Comparison of ENCODE assay signal across 20 cellular contexts in the genomic region with DNA sequence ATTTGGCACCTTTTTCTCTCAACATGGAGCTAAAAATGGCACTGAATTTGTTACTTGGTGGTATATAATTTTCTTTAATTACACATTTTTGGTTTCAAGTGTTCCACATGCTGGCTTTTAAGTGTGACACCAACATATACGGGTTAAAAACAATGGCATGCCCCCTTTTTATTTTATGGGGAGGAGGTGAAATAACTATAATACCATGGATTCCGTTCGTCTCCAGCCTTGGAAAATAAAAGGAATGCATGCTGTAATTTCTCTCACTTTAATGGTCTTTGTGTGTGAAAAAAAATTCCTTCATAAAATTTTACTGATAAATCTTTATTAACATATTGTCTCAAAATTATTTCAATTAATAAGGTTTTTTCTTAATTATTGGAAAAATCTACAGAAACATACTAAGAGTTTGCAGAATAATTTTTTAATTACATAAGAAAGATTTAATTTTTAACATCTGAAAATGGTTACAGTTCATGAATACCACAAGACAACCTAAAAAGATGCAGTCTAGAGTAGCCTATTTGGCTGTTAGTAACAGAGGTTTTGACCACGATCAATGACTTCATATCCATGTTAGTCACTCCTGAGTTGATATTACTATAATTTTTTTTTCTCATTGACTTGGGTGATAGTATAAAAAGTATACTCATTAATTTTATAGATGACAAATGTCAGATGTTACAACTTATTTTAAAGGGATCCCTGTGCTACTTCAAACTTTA.
DNase-seq lines count a peak whose midpoint lies in the region; ATAC-seq and TF ChIP-seq lines count a peak whose summit lies in the region.
"Had no signal": no experiment of that assay in that cellular context is flagged by ENCODE, and none has a peak within 500 bp of the region (broad histone marks: within the 10 kb centered on the region; RNA-seq: fewer than 3 reads in every experiment).

No MANE protein-coding gene starts in this region.

- H3K4me3 ChIP-seq in ACC112 (ENCODE audit: low read depth, low read length) (no peak overlapping the region), astrocyte of the spinal cord (ENCODE audit: low read depth, low read length) (no peak overlapping the region), mesenchymal stem cell (ENCODE audit: insufficient read depth in 1 of 2, low read depth in 1 of 2, low read length in 2 of 2) (no peak overlapping the region)
- H3K4me3 ChIP-seq: hepatocyte, K562, psoas muscle, vagina had no signal

- peaks cover 21% of the 10 kb centered on the region for H3K9me3 Mint-ChIP-seq in HFFc6
- H3K9me3 Mint-ChIP-seq: activated T-helper 2 cell treated with anti-CD3 and anti-CD28 coated beads, Interferon-gamma antibody, Interleukin-2, Interleukin-4, amounts not matched to agents 10 μg/mL and 5 μg/mL and 100 μg/mL, durations not matched to agents 14 hours and 24 hours and 36 hours had no signal

- H3K36me3 Mint-ChIP-seq in HFFc6 (ENCODE audit: low read depth): peaks cover 33% of the 10 kb centered on the region
- H3K36me3 Mint-ChIP-seq: CD8-positive, alpha-beta memory T cell had no signal

- H3K27ac Mint-ChIP-seq in HFFc6: peak overlapping the region; percentile 95
- H3K27ac Mint-ChIP-seq: activated T-helper 2 cell treated with anti-CD3 and anti-CD28 coated beads, Interferon-gamma antibody, Interleukin-2, Interleukin-4, amounts not matched to agents 10 μg/mL and 5 μg/mL and 100 μg/mL, durations not matched to agents 14 hours and 24 hours and 36 hours; CD8-positive, alpha-beta memory T cell; nephron progenitor cell had no signal

- H2AK5ac ChIP-seq in mesenchymal stem cell (ENCODE audit: low read length, severe bottlenecking): peak overlapping the region; percentile 69

- no peak overlapping the region for H2BK120ac ChIP-seq in mesenchymal stem cell (ENCODE audit: low read depth, low read length)

- H3K4me1 ChIP-seq in ACC112 (ENCODE audit: control insufficient read depth, insufficient read depth, low read length, unreplicated experiment) (peaks cover 20% of the 10 kb centered on the region), mesenchymal stem cell (ENCODE audit: control insufficient read depth, insufficient read depth, low read depth, low read length) (peaks cover 3% of the 10 kb centered on the region)
- H3K4me1 ChIP-seq: vagina had no signal

- in situ Hi-C loops in astrocyte of the spinal cord (cut with HindIII; ENCODE audit: low sequenced_read_pairs): no loop called here

- H4K91ac ChIP-seq in mesenchymal stem cell (ENCODE audit: low read length): no peak overlapping the region

- H4K8ac ChIP-seq in mesenchymal stem cell (ENCODE audit: low read length): peak overlapping the region; percentile 71

- no peaks in the 10 kb centered on the region for H3K36me3 ChIP-seq in ACC112 (ENCODE audit: insufficient read depth, low read length)
- no peaks in the 10 kb centered on the region for H3K36me3 ChIP-seq in mesenchymal stem cell (ENCODE audit: control insufficient read depth in 1 of 2, insufficient read depth in 2 of 2, low read depth in 1 of 2, low read length in 2 of 2)
- H3K36me3 ChIP-seq: vagina had no signal

- peaks cover 8% of the 10 kb centered on the region for H3K9me3 ChIP-seq in mesenchymal stem cell (ENCODE audit: control insufficient read depth, low read length)
- H3K9me3 ChIP-seq: vagina had no signal

- peaks cover 44% of the 10 kb centered on the region for H3K4me1 Mint-ChIP-seq in HFFc6 (ENCODE audit: low read depth)
- H3K4me1 Mint-ChIP-seq: CD8-positive, alpha-beta memory T cell; nephron progenitor cell had no signal

- no peak overlapping the region for H3K14ac ChIP-seq in mesenchymal stem cell (ENCODE audit: low read length in 2 of 2)

- peak overlapping the region; percentile 24 for H2BK5ac ChIP-seq in mesenchymal stem cell (ENCODE audit: low read depth, low read length, poor library complexity, severe bottlenecking)

- H2BK12ac ChIP-seq in mesenchymal stem cell (ENCODE audit: low read length in 2 of 2): no peak overlapping the region

- no peak overlapping the region for H3K9ac ChIP-seq in mesenchymal stem cell (ENCODE audit: low read length)

- H3K4me2 ChIP-seq in mesenchymal stem cell (ENCODE audit: low read length, poor library complexity, severe bottlenecking): peak overlapping the region; percentile 62
- H3K4me2 ChIP-seq: hepatocyte had no signal

- DNase-seq in HFFc6 (peak; percentile 55), astrocyte of the spinal cord (ENCODE audit: low read depth, low spot score) (peak; percentile 56), mesenchymal stem cell (no peak)
- DNase-seq: CD8-positive, alpha-beta memory T cell; cerebellar nuclear complex; effector memory CD4-positive, alpha-beta T cell; NCI-H2029; NCI-H510A; nephron progenitor cell; psoas muscle had no signal

- H3K27ac ChIP-seq in ACC112 (ENCODE audit: low read depth, low read length) (peak overlapping the region; percentile 88), mesenchymal stem cell (ENCODE audit: low read length, poor library complexity, severe bottlenecking) (peak overlapping the region; percentile 97)
- H3K27ac ChIP-seq: hepatocyte, psoas muscle, RWPE1, vagina had no signal

- H3K18ac ChIP-seq in mesenchymal stem cell (ENCODE audit: low read depth in 1 of 2, low read length in 2 of 2): no peak overlapping the region

- peaks cover 4% of the 10 kb centered on the region for H3K79me1 ChIP-seq in mesenchymal stem cell (replicated peaks; ENCODE audit: low read length, poor library complexity, severe bottlenecking)

- no peak overlapping the region for H3K4ac ChIP-seq in mesenchymal stem cell (ENCODE audit: low read depth in 1 of 2, low read length in 2 of 2)

- no peaks in the 10 kb centered on the region; the same call in 1 of the 2 replicates for H3K27me3 Mint-ChIP-seq in HFFc6 (ENCODE audit: insufficient read depth)

- WGBS in mesenchymal stem cell: 100% methylated on average over 1 of the region's 4 CpGs

- H3K27me3 ChIP-seq in ACC112 (ENCODE audit: insufficient read depth, low read length) (no peaks in the 10 kb centered on the region), mesenchymal stem cell (ENCODE audit: control insufficient read depth in 1 of 2, insufficient read depth in 1 of 2, low read length in 2 of 2) (no peaks in the 10 kb centered on the region)
- H3K27me3 ChIP-seq: hepatocyte, vagina had no signal

- peak overlapping the region; percentile 74 for H3K4me3 Mint-ChIP-seq in HFFc6
- H3K4me3 Mint-ChIP-seq: CD8-positive, alpha-beta memory T cell; nephron progenitor cell had no signal

- no peak for TF ChIP-seq CTCF in HFFc6 (IDR thresholded peaks at IDR 0.05)
- no peak for TF ChIP-seq CTCF in astrocyte of the spinal cord (IDR thresholded peaks at IDR 0.05; ENCODE audit: low read depth, low read length)

- ATAC-seq in GM21737 (IDR thresholded peaks at IDR 0.05; ENCODE audit: unreplicated experiment) (no peak), HG03025 (IDR thresholded peaks at IDR 0.05; ENCODE audit: low FRiP score, unreplicated experiment) (no peak), HG02852 (IDR thresholded peaks at IDR 0.05; ENCODE audit: unreplicated experiment) (no peak)
- no peak for ATAC-seq in activated CD4-positive, CD25-positive, alpha-beta regulatory T cell treated with anti-CD3 and anti-CD28 coated beads, Interleukin-2, amount 50 U/mL, for 24 hours
- ATAC-seq: K562 had no signal

- no peaks in the 10 kb centered on the region for H3K79me2 ChIP-seq in ACC112 (ENCODE audit: control insufficient read depth, insufficient read depth, low read length, unreplicated experiment)
- H3K79me2 ChIP-seq: hepatocyte had no signal

- no peak overlapping the region for H2BK15ac ChIP-seq in mesenchymal stem cell (ENCODE audit: low read depth, poor library complexity, severe bottlenecking)

- H2AFZ ChIP-seq in ACC112 (ENCODE audit: low read length, unreplicated experiment) (peak overlapping the region; percentile 27), mesenchymal stem cell (ENCODE audit: low read depth, low read length) (no peak overlapping the region)
- H2AFZ ChIP-seq: hepatocyte had no signal

- no peak overlapping the region for H3K23ac ChIP-seq in mesenchymal stem cell (ENCODE audit: low read length in 2 of 2)
